10 cellular contexts compared by ENCODE assay signal in the genomic region with DNA sequence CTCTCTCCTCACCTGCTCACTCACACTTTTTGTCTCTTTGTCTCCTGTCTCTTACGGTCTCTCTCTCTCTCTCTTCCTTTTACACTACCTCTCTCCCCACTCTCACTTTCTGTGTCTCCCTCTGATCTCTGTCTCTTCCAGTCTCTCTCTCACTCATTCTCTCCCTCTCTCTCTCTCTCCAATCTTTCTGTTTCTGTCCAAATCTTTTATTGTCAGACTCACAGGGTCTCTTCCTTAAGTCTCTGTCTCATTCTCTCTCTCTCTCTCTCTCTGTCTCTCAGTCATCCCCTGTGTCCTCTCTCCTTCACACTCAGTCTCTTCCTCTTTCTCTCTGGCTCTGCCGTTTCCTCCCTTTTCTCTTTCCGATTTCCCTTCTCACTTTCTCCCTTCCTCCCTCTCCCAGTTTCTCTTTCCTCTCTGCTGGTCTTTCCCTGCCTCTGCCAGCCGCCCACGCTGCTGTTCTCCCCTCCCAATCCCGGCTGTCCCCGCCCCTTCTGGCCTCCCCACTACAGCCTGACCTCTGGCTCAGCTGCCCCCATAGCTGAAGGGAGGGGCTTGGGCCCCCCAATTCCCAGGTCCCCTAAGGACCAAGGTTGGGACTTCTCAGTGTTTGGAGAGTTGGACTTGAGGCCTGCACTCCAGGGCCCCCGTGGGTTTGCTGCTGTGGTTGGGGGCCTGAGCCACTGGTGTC. TPM values are rescaled to one million over a fixed set of nuclear protein-coding genes. Genes with fewer than 3 reads are reported as not detected.
DNase-seq lines count a peak whose midpoint lies in the region; ATAC-seq, FAIRE-seq and TF ChIP-seq lines count a peak whose summit lies in the region.
"Had no signal": no experiment of that assay in that cellular context is flagged by ENCODE, and none has a peak within 500 bp of the region (broad histone marks: within the 10 kb centered on the region; RNA-seq: fewer than 3 reads in every experiment).

A gene with protein sequence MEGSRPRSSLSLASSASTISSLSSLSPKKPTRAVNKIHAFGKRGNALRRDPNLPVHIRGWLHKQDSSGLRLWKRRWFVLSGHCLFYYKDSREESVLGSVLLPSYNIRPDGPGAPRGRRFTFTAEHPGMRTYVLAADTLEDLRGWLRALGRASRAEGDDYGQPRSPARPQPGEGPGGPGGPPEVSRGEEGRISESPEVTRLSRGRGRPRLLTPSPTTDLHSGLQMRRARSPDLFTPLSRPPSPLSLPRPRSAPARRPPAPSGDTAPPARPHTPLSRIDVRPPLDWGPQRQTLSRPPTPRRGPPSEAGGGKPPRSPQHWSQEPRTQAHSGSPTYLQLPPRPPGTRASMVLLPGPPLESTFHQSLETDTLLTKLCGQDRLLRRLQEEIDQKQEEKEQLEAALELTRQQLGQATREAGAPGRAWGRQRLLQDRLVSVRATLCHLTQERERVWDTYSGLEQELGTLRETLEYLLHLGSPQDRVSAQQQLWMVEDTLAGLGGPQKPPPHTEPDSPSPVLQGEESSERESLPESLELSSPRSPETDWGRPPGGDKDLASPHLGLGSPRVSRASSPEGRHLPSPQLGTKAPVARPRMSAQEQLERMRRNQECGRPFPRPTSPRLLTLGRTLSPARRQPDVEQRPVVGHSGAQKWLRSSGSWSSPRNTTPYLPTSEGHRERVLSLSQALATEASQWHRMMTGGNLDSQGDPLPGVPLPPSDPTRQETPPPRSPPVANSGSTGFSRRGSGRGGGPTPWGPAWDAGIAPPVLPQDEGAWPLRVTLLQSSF (minus strand): TSS at position 422 of the 691 bp plus-strand sequence. CDS start 997 bp downstream, outside the sequence.

- no peak for TF ChIP-seq POLR2A in upper lobe of left lung (IDR thresholded peaks at IDR 0.05)

- TF ChIP-seq CTCF in bronchial epithelial cell (IDR thresholded peaks at IDR 0.05; ENCODE audit: insufficient read depth, low read length, severe bottlenecking) (no peak), upper lobe of left lung (IDR thresholded peaks at IDR 0.05) (no peak)

- no peaks in the 10 kb centered on the region for H3K9me3 ChIP-seq in upper lobe of left lung

- H3K9me3 Mint-ChIP-seq in activated CD4-positive, alpha-beta T cell treated with anti-CD3 and anti-CD28 coated beads for 36 hours (ENCODE audit: low read depth) = no peaks in the 10 kb centered on the region
- H3K9me3 Mint-ChIP-seq: CD4-positive, alpha-beta T cell had no signal

- peaks cover 3% of the 10 kb centered on the region for H3K36me3 ChIP-seq in bronchial epithelial cell (ENCODE audit: control insufficient read depth, insufficient read depth, low read length)
- peaks cover 0 to 2% (median under 1%) of the 10 kb centered on the region in 4 donors for H3K36me3 ChIP-seq in upper lobe of left lung

- H3K27ac ChIP-seq in upper lobe of left lung = peak within 1 kb of the TSS; percentile 51 to 83 (median 75)

- H3K27ac Mint-ChIP-seq in activated CD4-positive, alpha-beta T cell treated with anti-CD3 and anti-CD28 coated beads for 36 hours = peak within 1 kb of the TSS; percentile 12
- H3K27ac Mint-ChIP-seq: CD4-positive, alpha-beta T cell had no signal

- peaks cover 0 to 30% (median 19%) of the 10 kb centered on the region in 4 donors for H3K4me1 ChIP-seq in upper lobe of left lung

- H3K27me3 ChIP-seq in bronchial epithelial cell (ENCODE audit: control insufficient read depth, insufficient read depth, low read length) (no peaks in the 10 kb centered on the region), upper lobe of left lung (no peaks in the 10 kb centered on the region)

- CTCF ChIA-PET in activated CD4-positive, alpha-beta T cell treated with anti-CD3 and anti-CD28 coated beads for 36 hours (lab: Charles Lee) = no interaction called here

- no peak for FAIRE-seq in bronchial epithelial cell (lab: Jason Lieb, UNC)
- FAIRE-seq: TTC549 had no signal

- H3K4me1 Mint-ChIP-seq in activated CD4-positive, alpha-beta T cell treated with anti-CD3 and anti-CD28 coated beads for 36 hours = peaks cover 11% of the 10 kb centered on the region

- ATAC-seq in activated CD4-positive, alpha-beta T cell treated with anti-CD3 and anti-CD28 coated beads for 36 hours = no peak
- ATAC-seq in upper lobe of left lung (ENCODE audit: low FRiP score in 2 of 2) = peak in 1 of 2 donors; percentile 53
- ATAC-seq in GM21360 (IDR thresholded peaks at IDR 0.05; ENCODE audit: unreplicated experiment) = no peak

- intact Hi-C loops in activated CD4-positive, alpha-beta T cell treated with anti-CD3 and anti-CD28 coated beads for 36 hours (cut with DNase I, micrococcal nuclease) = no loop called here

- H3K4me3 ChIP-seq in bronchial epithelial cell (ENCODE audit: low read depth, low read length) = peak within 1 kb of the TSS; percentile 22
- H3K4me3 ChIP-seq in upper lobe of left lung = peak within 1 kb of the TSS in 2 of 4 donors; percentile 33 to 39

- 23 to 29% methylated on average over 6 to 7 of the region's 8 CpGs for WGBS in upper lobe of left lung, 2 donors

- POLR2A ChIA-PET in activated CD4-positive, alpha-beta T cell treated with anti-CD3 and anti-CD28 coated beads for 36 hours (lab: Charles Lee) = no interaction called here

- no peak for DNase-seq in activated CD4-positive, alpha-beta T cell treated with anti-CD3 and anti-CD28 coated beads for 36 hours
- no peak for DNase-seq in activated CD4-positive, alpha-beta T cell treated with anti-CD3 and anti-CD28 coated beads for 48 hours
- DNase-seq in bronchial epithelial cell (ENCODE audit: low read depth) (no peak), left kidney (ENCODE audit: low read depth, low spot score) (peak; percentile 64), upper lobe of left lung (peak in 1 of 2 donors; percentile 83), NCI-H1930 (lab: John Stamatoyannopoulos, UW) (no peak), CD1c-positive myeloid dendritic cell (ENCODE audit: extremely low spot score) (no peak)
- DNase-seq: CD4-positive, alpha-beta T cell had no signal

- peaks cover 11% of the 10 kb centered on the region for H3K36me3 Mint-ChIP-seq in activated CD4-positive, alpha-beta T cell treated with anti-CD3 and anti-CD28 coated beads for 36 hours (ENCODE audit: low read depth)

- no peak within 1 kb of the TSS for H3K4me3 Mint-ChIP-seq in activated CD4-positive, alpha-beta T cell treated with anti-CD3 and anti-CD28 coated beads for 36 hours
- H3K4me3 Mint-ChIP-seq: CD4-positive, alpha-beta T cell had no signal

- no peaks in the 10 kb centered on the region for H3K27me3 Mint-ChIP-seq in activated CD4-positive, alpha-beta T cell treated with anti-CD3 and anti-CD28 coated beads for 36 hours
- H3K27me3 Mint-ChIP-seq: CD4-positive, alpha-beta T cell had no signal

- TF ChIP-seq EP300 in upper lobe of left lung (IDR thresholded peaks at IDR 0.05) = no peak

RNA-seq across cellular contexts. Expression of the gene that starts here (rescaled TPM):
- total RNA-seq in activated CD4-positive, alpha-beta T cell treated with anti-CD3 and anti-CD28 coated beads for 36 hours = 10 to 100 TPM in 1 of 2 experiments, 1 to 10 TPM in 1; 7.0 to 10.9 TPM
- total RNA-seq in bronchial epithelial cell = 0.79 and 2.2 TPM in 2 replicates
- 10 to 100 TPM in 5 of 6 donors, 1 to 10 TPM in 1; 6.3 to 34.9 (median 21.2) TPM for total RNA-seq in upper lobe of left lung
